ENCODE assay signal across 1 cellular context in the genomic region with DNA sequence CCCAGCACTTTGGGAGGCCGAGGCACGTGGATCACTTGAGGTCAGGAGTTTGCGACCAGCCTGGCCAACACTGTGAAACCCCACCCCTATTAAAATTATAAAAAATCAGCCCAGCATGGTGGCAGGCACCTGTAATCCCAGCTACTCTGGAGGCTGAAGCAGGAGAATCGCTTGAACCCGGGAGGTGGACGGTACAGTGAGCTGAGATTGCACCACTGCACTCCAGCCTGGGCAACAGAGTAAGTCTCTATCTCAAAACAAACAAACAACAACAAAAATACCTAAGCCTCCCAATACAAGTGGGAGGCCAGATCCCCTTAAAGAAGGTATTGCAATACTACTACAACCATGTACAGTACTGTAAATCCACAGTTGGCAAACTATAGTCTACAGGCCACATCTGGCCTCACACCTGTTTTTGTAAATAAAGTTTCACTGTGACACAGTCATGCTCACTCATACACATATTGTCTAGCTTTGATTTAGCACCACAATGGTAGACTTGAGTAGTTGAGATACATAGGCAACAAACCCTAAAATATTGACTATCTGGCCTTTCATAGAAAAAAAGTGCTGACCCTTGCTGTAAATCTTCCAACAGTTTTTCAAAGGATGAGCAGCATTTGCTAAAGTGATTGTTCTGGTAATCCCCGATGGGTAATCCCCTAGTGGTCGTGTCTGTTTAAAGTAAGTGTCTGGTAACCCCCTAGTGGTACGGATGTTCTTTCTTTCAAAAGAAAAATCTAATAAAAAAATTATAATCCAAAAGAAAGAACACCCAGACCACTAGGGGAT.
TF ChIP-seq lines count a peak whose summit lies in the region.

No MANE protein-coding gene starts in this region.

TF ChIP-seq in WTC11, 78 proteins besides CTCF, POLR2A, EP300 and RAD21 (continued from another document):
- TF ChIP-seq, protein P1, sequence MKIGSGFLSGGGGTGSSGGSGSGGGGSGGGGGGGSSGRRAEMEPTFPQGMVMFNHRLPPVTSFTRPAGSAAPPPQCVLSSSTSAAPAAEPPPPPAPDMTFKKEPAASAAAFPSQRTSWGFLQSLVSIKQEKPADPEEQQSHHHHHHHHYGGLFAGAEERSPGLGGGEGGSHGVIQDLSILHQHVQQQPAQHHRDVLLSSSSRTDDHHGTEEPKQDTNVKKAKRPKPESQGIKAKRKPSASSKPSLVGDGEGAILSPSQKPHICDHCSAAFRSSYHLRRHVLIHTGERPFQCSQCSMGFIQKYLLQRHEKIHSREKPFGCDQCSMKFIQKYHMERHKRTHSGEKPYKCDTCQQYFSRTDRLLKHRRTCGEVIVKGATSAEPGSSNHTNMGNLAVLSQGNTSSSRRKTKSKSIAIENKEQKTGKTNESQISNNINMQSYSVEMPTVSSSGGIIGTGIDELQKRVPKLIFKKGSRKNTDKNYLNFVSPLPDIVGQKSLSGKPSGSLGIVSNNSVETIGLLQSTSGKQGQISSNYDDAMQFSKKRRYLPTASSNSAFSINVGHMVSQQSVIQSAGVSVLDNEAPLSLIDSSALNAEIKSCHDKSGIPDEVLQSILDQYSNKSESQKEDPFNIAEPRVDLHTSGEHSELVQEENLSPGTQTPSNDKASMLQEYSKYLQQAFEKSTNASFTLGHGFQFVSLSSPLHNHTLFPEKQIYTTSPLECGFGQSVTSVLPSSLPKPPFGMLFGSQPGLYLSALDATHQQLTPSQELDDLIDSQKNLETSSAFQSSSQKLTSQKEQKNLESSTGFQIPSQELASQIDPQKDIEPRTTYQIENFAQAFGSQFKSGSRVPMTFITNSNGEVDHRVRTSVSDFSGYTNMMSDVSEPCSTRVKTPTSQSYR (CRISPR knock-in tag; IDR thresholded peaks at IDR 0.05): no peak
- TF ChIP-seq CREB1 (CRISPR knock-in tag; IDR thresholded peaks at IDR 0.05): no peak
